Comparison of ENCODE assay signal across 11 cellular contexts in the genomic region with DNA sequence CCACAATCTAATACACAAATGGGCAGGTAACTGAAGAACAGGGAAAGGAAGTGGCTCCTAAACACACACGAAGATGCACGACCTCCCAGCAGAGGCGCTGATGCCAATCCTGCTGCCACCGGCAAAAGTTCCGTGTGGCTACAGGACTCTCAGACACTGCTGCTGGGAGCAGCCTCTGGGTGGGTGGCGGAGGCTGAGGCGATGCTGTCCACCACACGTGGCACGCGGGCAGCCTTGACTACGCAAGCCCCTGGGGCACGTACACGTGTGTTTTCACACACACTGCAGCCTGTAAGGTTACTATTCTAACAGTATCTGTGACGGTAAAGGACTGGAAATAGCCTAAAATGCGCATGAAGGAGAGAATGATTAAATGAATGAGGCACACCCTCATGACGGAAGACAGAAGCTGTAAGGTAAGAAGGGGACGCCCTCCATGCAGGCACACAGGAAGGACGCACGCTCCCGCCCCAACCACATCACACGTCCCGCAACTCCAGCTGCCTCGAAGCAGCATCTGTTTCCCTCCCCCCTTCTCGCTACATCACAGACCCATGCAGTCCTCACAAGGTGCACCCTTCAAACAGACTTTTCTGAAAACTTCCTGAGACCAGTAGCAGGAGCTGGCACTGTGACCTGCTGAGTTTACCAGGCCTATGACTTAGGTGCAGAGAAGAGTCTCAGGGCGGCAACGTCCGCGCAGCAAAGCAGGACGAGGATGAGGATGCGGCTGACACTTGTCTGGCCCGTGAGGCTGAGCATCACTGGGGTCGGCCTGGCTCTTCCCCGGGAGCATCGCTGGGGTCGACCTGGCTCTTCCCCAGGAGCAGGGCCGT. TPM values are rescaled to one million over a fixed set of nuclear protein-coding genes. Genes with fewer than 3 reads are reported as not detected.
A peak's percentile ranks its signal among the peaks of the same experiment; 100 is the strongest.
DNase-seq lines count a peak whose midpoint lies in the region; ATAC-seq, FAIRE-seq and TF ChIP-seq lines count a peak whose summit lies in the region.
"Had no signal": no experiment of that assay in that cellular context is flagged by ENCODE, and none has a peak within 500 bp of the region (broad histone marks: within the 10 kb centered on the region; RNA-seq: fewer than 3 reads in every experiment).

No MANE protein-coding gene starts in this region.

- no peaks in the 10 kb centered on the region for H3K9me2 ChIP-seq in SK-N-SH

- H2AFZ ChIP-seq in SK-N-SH (ENCODE audit: low read depth): no peak overlapping the region

- no peaks in the 10 kb centered on the region for H3K27me3 ChIP-seq in SK-N-SH (ENCODE audit: insufficient read depth)

- no peak for TF ChIP-seq EP300 in SK-N-SH (IDR thresholded peaks at IDR 0.05; ENCODE audit: borderline replicate concordance in 1 of 2, low read depth in 1 of 2, low read length in 1 of 2)

- TF ChIP-seq CTCF in SK-N-SH (IDR thresholded peaks at IDR 0.05): no peak

- POLR2A ChIA-PET in SK-N-SH (lab: Yijun Ruan, JAX): interaction anchor here (0.6 kb wide), 1 partner anchor 28 kb away, joined by 3 read pairs; no protein-coding TSS in a partner anchor

- no peak overlapping the region for H3K4me3 ChIP-seq in SK-N-SH (ENCODE audit: low read depth in 2 of 2, low read length in 1 of 2)

- H3K36me3 ChIP-seq in SK-N-SH (replicated peaks in 1 of 2; ENCODE audit: control insufficient read depth in 1 of 2, insufficient read depth in 2 of 2, low read length in 1 of 2): peaks cover 8 to 24% of the 10 kb centered on the region in 2 experiments

- no peak for FAIRE-seq in HTR-8/SVneo (lab: Jason Lieb, UNC)

- DNase-seq in SK-N-SH: peak; percentile 26
- peak; percentile 75 for DNase-seq in activated gamma-delta T cell treated with anti-CD3 and anti-CD28 coated beads, Interleukin-2, amount 50 U/mL, for 16 hours (ENCODE audit: low read depth)
- DNase-seq in stimulated activated CD4-positive, alpha-beta T cell treated with anti-CD3 and anti-CD28 coated beads, Interleukin-1b, Interleukin-23, amount 100 ng/mL, for 24 hours (ENCODE audit: low read depth in 4 of 4, low spot score in 1 of 4): peak in 3 of 4 experiments; percentile 12 to 51 (median 50)
- DNase-seq in DMS79 (lab: John Stamatoyannopoulos, UW): no peak
- no peak for DNase-seq in HTR-8/SVneo (ENCODE audit: insufficient read length, low spot score)
- no peak for DNase-seq in SIG-M5 (lab: John Stamatoyannopoulos, UW)
- no peak for DNase-seq in GM19238 (ENCODE audit: insufficient read length, low spot score)
- DNase-seq: 8988T, KG1, NCI-H526 had no signal

- CTCF ChIA-PET in SK-N-SH (lab: Yijun Ruan, JAX): interaction anchor here (1.0 to 1.5 kb wide), 3 partner anchors 21 to 90 kb away, joined by 3 read pairs; partner anchors contain the start of gene DCXR

- ATAC-seq in SK-N-SH treated with all-trans-retinoic acid at 6 μM for 48 hours: no peak

- no peaks in the 10 kb centered on the region for H4K20me1 ChIP-seq in SK-N-SH (ENCODE audit: insufficient read depth)

- no peak for TF ChIP-seq RAD21 in SK-N-SH (IDR thresholded peaks at IDR 0.05; ENCODE audit: low read length)

- H3K27ac ChIP-seq in SK-N-SH (ENCODE audit: low read depth in 2 of 2, low read length in 1 of 2): no peak overlapping the region

- no peak overlapping the region for H3K4me2 ChIP-seq in SK-N-SH

- H3K9ac ChIP-seq in SK-N-SH: no peak overlapping the region

- H3F3A ChIP-seq in SK-N-SH (replicated peaks; ENCODE audit: insufficient read depth): no peaks in the 10 kb centered on the region

- WGBS in SK-N-SH (ENCODE audit: low lambda C conversion rate): 91% methylated on average over 36 of the region's 36 CpGs

- no peaks in the 10 kb centered on the region for H3K9me3 ChIP-seq in SK-N-SH

- H3K4me1 ChIP-seq in SK-N-SH (ENCODE audit: control insufficient read depth in 1 of 2, insufficient read depth in 2 of 2, low read depth in 1 of 2, low read length in 1 of 2): peaks cover 0 to 7% of the 10 kb centered on the region in 2 experiments; a peak in 1 of 4 replicates

- H3K79me2 ChIP-seq in SK-N-SH (ENCODE audit: insufficient read depth): 0 out of 2 replicates have a peak, but pooled peaks cover 3% of the 10 kb centered on the region

TF ChIP-seq in SK-N-SH, 30 proteins besides CTCF, POLR2A, EP300 and RAD21 (continues in another document):
- TF ChIP-seq FOSL2 (IDR thresholded peaks at IDR 0.05; ENCODE audit: borderline replicate concordance, low read depth) (no peak), YY1 (IDR thresholded peaks at IDR 0.05; ENCODE audit: low read depth) (no peak), TCF12 (IDR thresholded peaks at IDR 0.05) (no peak), EZH2phosphoT487 (IDR thresholded peaks at IDR 0.05; ENCODE audit: borderline replicate concordance, low read depth) (no peak), ELF1 (IDR thresholded peaks at IDR 0.05) (no peak), RCOR1 (IDR thresholded peaks at IDR 0.05; ENCODE audit: low read length) (no peak)
- TF ChIP-seq, protein P1, sequence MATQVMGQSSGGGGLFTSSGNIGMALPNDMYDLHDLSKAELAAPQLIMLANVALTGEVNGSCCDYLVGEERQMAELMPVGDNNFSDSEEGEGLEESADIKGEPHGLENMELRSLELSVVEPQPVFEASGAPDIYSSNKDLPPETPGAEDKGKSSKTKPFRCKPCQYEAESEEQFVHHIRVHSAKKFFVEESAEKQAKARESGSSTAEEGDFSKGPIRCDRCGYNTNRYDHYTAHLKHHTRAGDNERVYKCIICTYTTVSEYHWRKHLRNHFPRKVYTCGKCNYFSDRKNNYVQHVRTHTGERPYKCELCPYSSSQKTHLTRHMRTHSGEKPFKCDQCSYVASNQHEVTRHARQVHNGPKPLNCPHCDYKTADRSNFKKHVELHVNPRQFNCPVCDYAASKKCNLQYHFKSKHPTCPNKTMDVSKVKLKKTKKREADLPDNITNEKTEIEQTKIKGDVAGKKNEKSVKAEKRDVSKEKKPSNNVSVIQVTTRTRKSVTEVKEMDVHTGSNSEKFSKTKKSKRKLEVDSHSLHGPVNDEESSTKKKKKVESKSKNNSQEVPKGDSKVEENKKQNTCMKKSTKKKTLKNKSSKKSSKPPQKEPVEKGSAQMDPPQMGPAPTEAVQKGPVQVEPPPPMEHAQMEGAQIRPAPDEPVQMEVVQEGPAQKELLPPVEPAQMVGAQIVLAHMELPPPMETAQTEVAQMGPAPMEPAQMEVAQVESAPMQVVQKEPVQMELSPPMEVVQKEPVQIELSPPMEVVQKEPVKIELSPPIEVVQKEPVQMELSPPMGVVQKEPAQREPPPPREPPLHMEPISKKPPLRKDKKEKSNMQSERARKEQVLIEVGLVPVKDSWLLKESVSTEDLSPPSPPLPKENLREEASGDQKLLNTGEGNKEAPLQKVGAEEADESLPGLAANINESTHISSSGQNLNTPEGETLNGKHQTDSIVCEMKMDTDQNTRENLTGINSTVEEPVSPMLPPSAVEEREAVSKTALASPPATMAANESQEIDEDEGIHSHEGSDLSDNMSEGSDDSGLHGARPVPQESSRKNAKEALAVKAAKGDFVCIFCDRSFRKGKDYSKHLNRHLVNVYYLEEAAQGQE (IDR thresholded peaks at IDR 0.05; ENCODE audit: low read depth, low read length): no peak

TF ChIP-seq in SK-N-SH treated with all-trans-retinoic acid at 6 μM for 48 hours, 23 proteins besides CTCF, POLR2A, EP300 and RAD21 (continues in another document):
- TF ChIP-seq TCF4 (CRISPR knock-in tag; IDR thresholded peaks at IDR 0.05; ENCODE audit: borderline replicate concordance) (no peak), CSDC2 (CRISPR knock-in tag; IDR thresholded peaks at IDR 0.05) (no peak), TOX (CRISPR knock-in tag; IDR thresholded peaks at IDR 0.05; ENCODE audit: borderline replicate concordance) (no peak), RARB (CRISPR knock-in tag; IDR thresholded peaks at IDR 0.05) (no peak), ISL1 (CRISPR knock-in tag; IDR thresholded peaks at IDR 0.05) (no peak), ARNTL (CRISPR knock-in tag; IDR thresholded peaks at IDR 0.05; ENCODE audit: borderline replicate concordance, low read depth) (no peak), OSR1 (CRISPR knock-in tag; IDR thresholded peaks at IDR 0.05) (no peak), PPARA (CRISPR knock-in tag; IDR thresholded peaks at IDR 0.05; ENCODE audit: borderline replicate concordance) (no peak), ESRRG (CRISPR knock-in tag; IDR thresholded peaks at IDR 0.05) (no peak), ZFP3 (CRISPR knock-in tag; IDR thresholded peaks at IDR 0.05) (no peak), ZC3H10 (CRISPR knock-in tag; IDR thresholded peaks at IDR 0.05) (no peak), ZFP30 (CRISPR knock-in tag; IDR thresholded peaks at IDR 0.05) (no peak), ZNF8 (CRISPR knock-in tag; IDR thresholded peaks at IDR 0.05) (no peak)
- TF ChIP-seq, protein P2, sequence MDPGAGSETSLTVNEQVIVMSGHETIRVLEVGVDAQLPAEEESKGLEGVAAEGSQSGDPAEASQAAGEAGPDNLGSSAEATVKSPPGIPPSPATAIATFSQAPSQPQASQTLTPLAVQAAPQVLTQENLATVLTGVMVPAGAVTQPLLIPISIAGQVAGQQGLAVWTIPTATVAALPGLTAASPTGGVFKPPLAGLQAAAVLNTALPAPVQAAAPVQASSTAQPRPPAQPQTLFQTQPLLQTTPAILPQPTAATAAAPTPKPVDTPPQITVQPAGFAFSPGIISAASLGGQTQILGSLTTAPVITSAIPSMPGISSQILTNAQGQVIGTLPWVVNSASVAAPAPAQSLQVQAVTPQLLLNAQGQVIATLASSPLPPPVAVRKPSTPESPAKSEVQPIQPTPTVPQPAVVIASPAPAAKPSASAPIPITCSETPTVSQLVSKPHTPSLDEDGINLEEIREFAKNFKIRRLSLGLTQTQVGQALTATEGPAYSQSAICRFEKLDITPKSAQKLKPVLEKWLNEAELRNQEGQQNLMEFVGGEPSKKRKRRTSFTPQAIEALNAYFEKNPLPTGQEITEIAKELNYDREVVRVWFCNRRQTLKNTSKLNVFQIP (CRISPR knock-in tag; IDR thresholded peaks at IDR 0.05; ENCODE audit: borderline replicate concordance, low read depth): no peak

RNA-seq across cellular contexts. Expression of gene FASN, which starts 28.7 kb away (rescaled TPM):
- 28.1 and 55.1 TPM in 2 replicates for polyA plus RNA-seq in SK-N-SH (2012; rRNA removed)
- polyA plus RNA-seq in SK-N-SH (2012; cell fraction: cytosol; rRNA removed): 15.2 and 34.0 TPM in 2 replicates
- polyA plus RNA-seq in SK-N-SH (2012; cell fraction: nucleus; rRNA removed): 174 and 219 TPM in 2 replicates

Comparison
In these comparisons a context has a peak if more than half of its experiments do, and no peak if none do; other contexts are left out.
1. DNase-seq: peak in SK-N-SH (single experiment), activated gamma-delta T cell treated with anti-CD3 and anti-CD28 coated beads, Interleukin-2, amount 50 U/mL, for 16 hours (single experiment) and stimulated activated CD4-positive, alpha-beta T cell treated with anti-CD3 and anti-CD28 coated beads, Interleukin-1b, Interleukin-23, amount 100 ng/mL, for 24 hours (3 of 4); none in DMS79 (single experiment), HTR-8/SVneo (single experiment), SIG-M5 (single experiment) and GM19238 (single experiment).